Comparison of ENCODE assay signal across 8 cellular contexts in genomic region chr5:57173318-57174127, GRCh38. TPM values are rescaled to one million over a fixed set of nuclear protein-coding genes. Genes with fewer than 3 reads are reported as not detected.
DNase-seq lines count a peak whose midpoint lies in the region; ATAC-seq and TF ChIP-seq lines count a peak whose summit lies in the region.

A gene with protein sequence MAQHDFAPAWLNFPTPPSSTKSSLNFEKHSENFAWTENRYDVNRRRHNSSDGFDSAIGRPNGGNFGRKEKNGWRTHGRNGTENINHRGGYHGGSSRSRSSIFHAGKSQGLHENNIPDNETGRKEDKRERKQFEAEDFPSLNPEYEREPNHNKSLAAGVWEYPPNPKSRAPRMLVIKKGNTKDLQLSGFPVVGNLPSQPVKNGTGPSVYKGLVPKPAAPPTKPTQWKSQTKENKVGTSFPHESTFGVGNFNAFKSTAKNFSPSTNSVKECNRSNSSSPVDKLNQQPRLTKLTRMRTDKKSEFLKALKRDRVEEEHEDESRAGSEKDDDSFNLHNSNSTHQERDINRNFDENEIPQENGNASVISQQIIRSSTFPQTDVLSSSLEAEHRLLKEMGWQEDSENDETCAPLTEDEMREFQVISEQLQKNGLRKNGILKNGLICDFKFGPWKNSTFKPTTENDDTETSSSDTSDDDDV (plus strand): TSS chr5:57174059. CDS start chr5:57214131, 40,072 bp downstream.

- TF ChIP-seq CTCF in GM13977 (IDR thresholded peaks at IDR 0.05; ENCODE audit: extremely low read depth, insufficient read depth, missing control alignments) = no peak
- TF ChIP-seq CTCF in progenitor cell of endocrine pancreas (IDR thresholded peaks at IDR 0.05; ENCODE audit: unreplicated experiment) = no peak

- no peaks in the 10 kb centered on the region for H3K27me3 Mint-ChIP-seq in T-helper 1 cell treated with Interleukin-12 subunit alpha and Interleukin-12 subunit beta and Interleukin-4 antibody, amounts not matched to agents 30 μg/mL and 1 μg/mL, for 36 hours (ENCODE audit: low read depth)
- no peaks in the 10 kb centered on the region for H3K27me3 Mint-ChIP-seq in progenitor cell of endocrine pancreas

- H3K4me1 Mint-ChIP-seq in T-helper 1 cell treated with Interleukin-12 subunit alpha and Interleukin-12 subunit beta and Interleukin-4 antibody, amounts not matched to agents 30 μg/mL and 1 μg/mL, for 36 hours (ENCODE audit: low read depth) = peaks cover 28% of the 10 kb centered on the region
- peaks cover 35% of the 10 kb centered on the region for H3K4me1 Mint-ChIP-seq in progenitor cell of endocrine pancreas (ENCODE audit: low read depth)

- DNase-seq in GM13977 (ENCODE audit: low spot score) = peak; percentile 97
- DNase-seq in NCI-H1694 (lab: John Stamatoyannopoulos, UW) = peak; percentile 92
- peak; percentile 99 for DNase-seq in amniotic stem cell (lab: John Stamatoyannopoulos, UW)
- peak; percentile 99 for DNase-seq in left cardiac atrium
- peak; percentile 96 for DNase-seq in progenitor cell of endocrine pancreas (ENCODE audit: low spot score, unreplicated experiment)
- peak; percentile 99 for DNase-seq in ureter (ENCODE audit: low spot score)

- intact Hi-C loops in left cardiac atrium (cut with DNase I) = no loop called here

- H3K27ac Mint-ChIP-seq in T-helper 1 cell treated with Interleukin-12 subunit alpha and Interleukin-12 subunit beta and Interleukin-4 antibody, amounts not matched to agents 30 μg/mL and 1 μg/mL, for 36 hours = peak within 1 kb of the TSS; percentile 99
- H3K27ac Mint-ChIP-seq in progenitor cell of endocrine pancreas = peak within 1 kb of the TSS; percentile 100

- in situ Hi-C loops in GM13977 (cut with MboI; ENCODE audit: low pct_unique_long_range_greater_than_20kb, low sequenced_read_pairs, unreplicated experiment) = no loop called here

- no peaks in the 10 kb centered on the region for H3K9me3 Mint-ChIP-seq in T-helper 1 cell treated with Interleukin-12 subunit alpha and Interleukin-12 subunit beta and Interleukin-4 antibody, amounts not matched to agents 30 μg/mL and 1 μg/mL, for 36 hours
- H3K9me3 Mint-ChIP-seq in progenitor cell of endocrine pancreas (ENCODE audit: low read depth) = no peaks in the 10 kb centered on the region

- ATAC-seq in HG02884 (IDR thresholded peaks at IDR 0.05; ENCODE audit: unreplicated experiment) = peak; percentile 62
- peak; percentile 93 to 94 for ATAC-seq in left cardiac atrium

- peak within 1 kb of the TSS; percentile 99 for H3K4me3 Mint-ChIP-seq in T-helper 1 cell treated with Interleukin-12 subunit alpha and Interleukin-12 subunit beta and Interleukin-4 antibody, amounts not matched to agents 30 μg/mL and 1 μg/mL, for 36 hours
- H3K4me3 Mint-ChIP-seq in progenitor cell of endocrine pancreas (ENCODE audit: low read depth) = peak within 1 kb of the TSS; percentile 99

- peaks cover 29% of the 10 kb centered on the region for H3K36me3 Mint-ChIP-seq in T-helper 1 cell treated with Interleukin-12 subunit alpha and Interleukin-12 subunit beta and Interleukin-4 antibody, amounts not matched to agents 30 μg/mL and 1 μg/mL, for 36 hours (ENCODE audit: low read depth)
- H3K36me3 Mint-ChIP-seq in progenitor cell of endocrine pancreas (ENCODE audit: insufficient read depth) = peaks cover 6% of the 10 kb centered on the region

RNA-seq across cellular contexts. Expression of the gene that starts here (rescaled TPM):
- total RNA-seq in left cardiac atrium (10 to 100 TPM; 50.5 to 58.4 TPM), progenitor cell of endocrine pancreas (128 and 135 TPM in 2 replicates), ureter (98.5 TPM)

Comparison
In these comparisons a context has a peak if more than half of its experiments do, and no peak if none do; other contexts are left out.
1. Peak in every context shown above with its lines: DNase-seq and ATAC-seq.